14 cellular contexts compared by ENCODE assay signal in the genomic region with DNA sequence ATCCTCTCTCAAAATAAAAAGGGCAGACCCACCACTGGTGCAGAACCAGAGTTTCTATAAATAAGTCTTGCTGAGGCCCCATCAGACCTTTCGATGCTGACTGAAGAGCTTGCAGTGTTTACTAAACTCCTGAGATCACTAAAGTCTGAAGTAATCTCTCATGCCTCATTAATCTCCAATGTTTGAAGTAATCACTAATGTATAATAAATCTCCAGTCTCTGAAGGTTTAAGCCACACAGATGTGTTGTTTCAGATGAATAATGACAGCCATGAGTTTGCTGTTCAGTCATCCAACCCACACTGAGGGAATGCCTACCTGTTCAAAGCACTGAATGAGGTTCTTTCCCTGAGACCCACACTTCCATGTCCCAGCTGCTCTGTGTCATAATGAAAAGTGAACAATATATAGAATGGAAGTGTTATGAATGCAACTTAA. TPM values are rescaled to one million over a fixed set of nuclear protein-coding genes. Genes with fewer than 3 reads are reported as not detected.
DNase-seq lines count a peak whose midpoint lies in the region; ATAC-seq and TF ChIP-seq lines count a peak whose summit lies in the region.
"Had no signal": no experiment of that assay in that cellular context is flagged by ENCODE, and none has a peak within 500 bp of the region (broad histone marks: within the 10 kb centered on the region; RNA-seq: fewer than 3 reads in every experiment).

No MANE protein-coding gene starts in this region.

- POLR2A ChIA-PET in CD8-positive, alpha-beta T cell (lab: Charles Lee) = no interaction called here

- no peak overlapping the region for H3K4me3 ChIP-seq in body of pancreas
- no peak overlapping the region for H3K4me3 ChIP-seq in BE2C (ENCODE audit: low read depth, low read length)
- no peak overlapping the region for H3K4me3 ChIP-seq in CD8-positive, alpha-beta T cell (ENCODE audit: low read depth, low read length)
- H3K4me3 ChIP-seq in coronary artery = no peak overlapping the region
- H3K4me3 ChIP-seq: thyroid gland had no signal

- peak; percentile 88 for ATAC-seq in GM18502 (IDR thresholded peaks at IDR 0.05; ENCODE audit: poor library complexity, unreplicated experiment)
- ATAC-seq in GM21786 (IDR thresholded peaks at IDR 0.05; ENCODE audit: unreplicated experiment) = peak; percentile 74
- peak; percentile 35 for ATAC-seq in body of pancreas
- ATAC-seq in CD8-positive, alpha-beta T cell = no peak
- ATAC-seq: naive thymus-derived CD4-positive, alpha-beta T cell had no signal

- no peak for TF ChIP-seq POLR2A in body of pancreas (IDR thresholded peaks at IDR 0.05)

- in situ Hi-C loops in ACHN (cut with HindIII; ENCODE audit: low pct_ligation_motif_present, low pct_unique_long_range_greater_than_20kb, low sequenced_read_pairs) = no loop called here

- H3K36me3 Mint-ChIP-seq in CD8-positive, alpha-beta T cell = no peaks in the 10 kb centered on the region
- H3K36me3 Mint-ChIP-seq: naive thymus-derived CD4-positive, alpha-beta T cell had no signal

- H3K4me1 Mint-ChIP-seq in CD8-positive, alpha-beta T cell (ENCODE audit: low read depth) = no peaks in the 10 kb centered on the region

- H3K27me3 ChIP-seq in body of pancreas (no peaks in the 10 kb centered on the region), BE2C (no peaks in the 10 kb centered on the region)
- H3K27me3 ChIP-seq in CD8-positive, alpha-beta T cell (ENCODE audit: insufficient read depth, low read length) = no peaks in the 10 kb centered on the region
- H3K27me3 ChIP-seq: thyroid gland had no signal

- TF ChIP-seq CTCF in body of pancreas (IDR thresholded peaks at IDR 0.05) (no peak), BE2C (IDR thresholded peaks at IDR 0.05; ENCODE audit: low read depth, low read length) (no peak), coronary artery (IDR thresholded peaks at IDR 0.05) (no peak)
- no peak for TF ChIP-seq CTCF in CD8-positive, alpha-beta T cell (IDR thresholded peaks at IDR 0.05)

- H3K27ac ChIP-seq in body of pancreas (no peak overlapping the region), coronary artery (no peak overlapping the region)
- H3K27ac ChIP-seq in CD8-positive, alpha-beta T cell (ENCODE audit: low read depth, low read length) = no peak overlapping the region
- H3K27ac ChIP-seq: thyroid gland had no signal

- no peaks in the 10 kb centered on the region for H3K9me3 Mint-ChIP-seq in CD8-positive, alpha-beta T cell
- H3K9me3 Mint-ChIP-seq: naive thymus-derived CD4-positive, alpha-beta T cell had no signal

- no peaks in the 10 kb centered on the region for H3K27me3 Mint-ChIP-seq in CD8-positive, alpha-beta T cell (ENCODE audit: low read depth)

- no peak overlapping the region for H3K4me3 Mint-ChIP-seq in CD8-positive, alpha-beta T cell
- H3K4me3 Mint-ChIP-seq: naive thymus-derived CD4-positive, alpha-beta T cell had no signal

- H3K9me3 ChIP-seq in body of pancreas (no peaks in the 10 kb centered on the region), BE2C (no peaks in the 10 kb centered on the region)
- no peaks in the 10 kb centered on the region for H3K9me3 ChIP-seq in CD8-positive, alpha-beta T cell (ENCODE audit: low read length)
- H3K9me3 ChIP-seq: thyroid gland had no signal

- H3K36me3 ChIP-seq in body of pancreas (replicated peaks in 1 of 2; ENCODE audit: insufficient read depth in 1 of 2, low read depth in 2 of 2) = no peaks in the 10 kb centered on the region
- H3K36me3 ChIP-seq in BE2C = no peaks in the 10 kb centered on the region
- no peaks in the 10 kb centered on the region for H3K36me3 ChIP-seq in CD8-positive, alpha-beta T cell (ENCODE audit: insufficient read depth, low read length)
- H3K36me3 ChIP-seq: thyroid gland had no signal

- peak; percentile 75 for DNase-seq in NCI-H1092 (lab: John Stamatoyannopoulos, UW)
- DNase-seq in body of pancreas = no peak
- DNase-seq in BE2C = no peak
- DNase-seq in CD8-positive, alpha-beta T cell = no peak
- DNase-seq in coronary artery (ENCODE audit: low spot score) = no peak
- DNase-seq in ACHN = no peak
- DNase-seq: activated effector memory CD4-positive, alpha-beta T cell treated with anti-CD3 and anti-CD28 coated beads, Interleukin-2, amount 50 U/mL, for 16 hours; dermis blood vessel endothelial cell; H7; naive thymus-derived CD4-positive, alpha-beta T cell had no signal

- H3K4me1 ChIP-seq in body of pancreas = no peaks in the 10 kb centered on the region
- H3K4me1 ChIP-seq in BE2C = peaks cover 5% of the 10 kb centered on the region
- H3K4me1 ChIP-seq in CD8-positive, alpha-beta T cell (ENCODE audit: insufficient read depth, low read length) = no peaks in the 10 kb centered on the region

- no peak overlapping the region for H3K27ac Mint-ChIP-seq in CD8-positive, alpha-beta T cell
- H3K27ac Mint-ChIP-seq: naive thymus-derived CD4-positive, alpha-beta T cell had no signal

- intact Hi-C loops in body of pancreas (cut with DNase I) = no loop called here
- intact Hi-C loops in CD8-positive, alpha-beta T cell (cut with DNase I, micrococcal nuclease) = no loop called here

- CTCF ChIA-PET in CD8-positive, alpha-beta T cell (lab: Charles Lee) = no interaction called here

- 38 to 61% methylated on average over 1 of the region's 1 CpG for WGBS in body of pancreas, 2 donors

RNA-seq across cellular contexts. Expression of gene DEUP1, which starts 50.6 kb away (rescaled TPM):
- under 1 TPM in 1 of 2 donors, not detected in 1; 0.99 TPM for total RNA-seq in body of pancreas
- not detected for polyA plus RNA-seq in BE2C (2012; ENCODE audit: insufficient read depth, insufficient read length, low read depth)
- not detected for total RNA-seq in CD8-positive, alpha-beta T cell
- total RNA-seq: dermis blood vessel endothelial cell; H7; naive thymus-derived CD4-positive, alpha-beta T cell; T-helper 1 cell treated with Interleukin-12 subunit alpha and Interleukin-12 subunit beta and Interleukin-4 antibody, amounts not matched to agents 30 ng/mL and 1 ng/mL, for 36 hours had no signal
- polyA plus RNA-seq: naive thymus-derived CD4-positive, alpha-beta T cell had no signal
